1 cellular context compared by ENCODE assay signal in the genomic region with DNA sequence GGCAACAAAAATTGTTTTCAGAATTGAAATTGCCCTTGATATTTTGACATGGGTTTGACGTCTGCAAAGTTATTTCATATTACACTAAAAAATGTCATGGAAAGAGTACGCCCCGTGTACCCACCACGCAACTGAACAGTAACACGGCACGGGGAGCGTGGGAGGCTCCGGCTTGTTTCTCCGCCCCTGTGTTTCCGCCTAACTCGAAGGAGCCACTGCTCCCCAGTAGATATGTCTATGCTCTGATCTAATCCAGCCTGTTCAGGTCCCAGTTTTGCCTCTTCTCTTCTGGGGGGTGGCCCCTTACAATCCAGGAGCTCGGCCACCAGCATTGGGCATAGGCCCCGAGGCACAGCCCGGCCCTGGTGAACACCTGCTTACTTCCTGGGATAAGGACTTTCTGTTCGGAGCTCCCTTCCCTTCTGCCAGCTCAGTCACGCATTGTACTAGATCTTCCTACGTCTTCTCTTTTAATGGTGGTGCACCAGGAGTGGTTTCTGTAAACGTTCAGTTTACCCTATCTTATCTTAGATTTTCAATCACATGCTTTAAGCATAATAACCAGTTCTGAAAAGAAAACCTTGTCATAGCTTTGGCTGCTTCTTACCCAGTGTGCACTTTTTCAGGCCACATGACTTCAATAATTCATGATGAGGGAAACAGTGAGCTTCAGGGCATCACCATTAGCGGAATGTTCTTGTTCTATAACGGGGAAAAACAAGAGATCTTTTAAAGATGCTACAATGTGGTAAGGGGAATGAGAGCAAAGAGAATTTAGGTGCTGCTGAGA.
TF ChIP-seq lines count a peak whose summit lies in the region.

No MANE protein-coding gene starts in this region.

TF ChIP-seq in GM23338, 12 proteins besides CTCF, POLR2A, EP300 and RAD21 (continued from another document):
- TF ChIP-seq, protein P1, sequence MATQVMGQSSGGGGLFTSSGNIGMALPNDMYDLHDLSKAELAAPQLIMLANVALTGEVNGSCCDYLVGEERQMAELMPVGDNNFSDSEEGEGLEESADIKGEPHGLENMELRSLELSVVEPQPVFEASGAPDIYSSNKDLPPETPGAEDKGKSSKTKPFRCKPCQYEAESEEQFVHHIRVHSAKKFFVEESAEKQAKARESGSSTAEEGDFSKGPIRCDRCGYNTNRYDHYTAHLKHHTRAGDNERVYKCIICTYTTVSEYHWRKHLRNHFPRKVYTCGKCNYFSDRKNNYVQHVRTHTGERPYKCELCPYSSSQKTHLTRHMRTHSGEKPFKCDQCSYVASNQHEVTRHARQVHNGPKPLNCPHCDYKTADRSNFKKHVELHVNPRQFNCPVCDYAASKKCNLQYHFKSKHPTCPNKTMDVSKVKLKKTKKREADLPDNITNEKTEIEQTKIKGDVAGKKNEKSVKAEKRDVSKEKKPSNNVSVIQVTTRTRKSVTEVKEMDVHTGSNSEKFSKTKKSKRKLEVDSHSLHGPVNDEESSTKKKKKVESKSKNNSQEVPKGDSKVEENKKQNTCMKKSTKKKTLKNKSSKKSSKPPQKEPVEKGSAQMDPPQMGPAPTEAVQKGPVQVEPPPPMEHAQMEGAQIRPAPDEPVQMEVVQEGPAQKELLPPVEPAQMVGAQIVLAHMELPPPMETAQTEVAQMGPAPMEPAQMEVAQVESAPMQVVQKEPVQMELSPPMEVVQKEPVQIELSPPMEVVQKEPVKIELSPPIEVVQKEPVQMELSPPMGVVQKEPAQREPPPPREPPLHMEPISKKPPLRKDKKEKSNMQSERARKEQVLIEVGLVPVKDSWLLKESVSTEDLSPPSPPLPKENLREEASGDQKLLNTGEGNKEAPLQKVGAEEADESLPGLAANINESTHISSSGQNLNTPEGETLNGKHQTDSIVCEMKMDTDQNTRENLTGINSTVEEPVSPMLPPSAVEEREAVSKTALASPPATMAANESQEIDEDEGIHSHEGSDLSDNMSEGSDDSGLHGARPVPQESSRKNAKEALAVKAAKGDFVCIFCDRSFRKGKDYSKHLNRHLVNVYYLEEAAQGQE (IDR thresholded peaks at IDR 0.05; ENCODE audit: unreplicated experiment), result no peak
- TF ChIP-seq JUNB (IDR thresholded peaks at IDR 0.05; ENCODE audit: unreplicated experiment), result no peak
- TF ChIP-seq CREB1 (CRISPR knock-in tag; IDR thresholded peaks at IDR 0.05; ENCODE audit: low read depth), result no peak
- no peak for TF ChIP-seq STAT1 (IDR thresholded peaks at IDR 0.05; ENCODE audit: unreplicated experiment)
TF ChIP-seq in GM23338: peak in this region for 0.
